12 cellular contexts compared by ENCODE assay signal in the genomic region with DNA sequence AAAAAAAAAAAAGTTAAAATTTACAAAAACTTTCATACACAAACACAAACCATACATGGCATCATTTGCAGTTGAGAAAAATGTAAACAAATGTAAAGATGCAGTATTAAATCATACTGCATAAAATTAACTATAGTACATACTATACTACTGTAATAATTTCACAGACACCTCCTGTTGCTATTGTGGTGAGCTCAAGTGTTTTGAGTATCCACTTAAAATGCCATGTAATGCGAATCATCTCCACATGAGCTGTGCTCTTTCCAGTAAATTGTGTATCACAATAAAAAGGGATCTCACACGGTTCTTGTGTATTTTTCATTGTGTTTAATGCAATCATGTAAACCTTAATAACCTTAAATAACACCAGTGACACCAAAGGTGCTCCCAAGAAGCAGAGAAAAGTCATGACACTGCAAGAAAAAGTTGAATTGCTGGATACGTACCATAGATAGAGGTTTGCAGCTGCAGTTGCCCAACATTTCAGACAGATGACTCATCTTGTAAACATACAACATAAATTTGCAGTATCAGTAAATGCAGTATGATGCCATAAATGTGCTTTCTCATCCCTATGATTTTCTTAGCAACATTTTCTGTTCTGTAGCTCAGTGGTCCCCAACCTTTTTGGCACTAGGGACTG.
DNase-seq lines count a peak whose midpoint lies in the region; ATAC-seq, FAIRE-seq and TF ChIP-seq lines count a peak whose summit lies in the region.
"Had no signal": no experiment of that assay in that cellular context is flagged by ENCODE, and none has a peak within 500 bp of the region (broad histone marks: within the 10 kb centered on the region; RNA-seq: fewer than 3 reads in every experiment).

No MANE protein-coding gene starts in this region.

- ATAC-seq in A549 (peak in 1 of 2 experiments; percentile 40; a peak in 2 of 6 replicates), GM19467 (IDR thresholded peaks at IDR 0.05; ENCODE audit: unreplicated experiment) (no peak)

- TF ChIP-seq POLR2A in A549 (IDR thresholded peaks at IDR 0.05; ENCODE audit: low read length), result no peak

- H3K4me3 ChIP-seq in A549, result no peak overlapping the region
- H3K4me3 ChIP-seq in HFF-Myc (replicated peaks; ENCODE audit: low read depth, low read length), result no peak overlapping the region
- H3K4me3 ChIP-seq in fibroblast of the aortic adventitia (ENCODE audit: low read depth, low read length), result no peak overlapping the region
- H3K4me3 ChIP-seq in colonic mucosa, result no peak overlapping the region
- H3K4me3 ChIP-seq: prostate gland had no signal

- no peak for TF ChIP-seq CTCF in A549 (IDR thresholded peaks at IDR 0.05)
- TF ChIP-seq CTCF in HFF-Myc (IDR thresholded peaks at IDR 0.05; ENCODE audit: low read depth, low read length, missing control alignments), result no peak
- no peak for TF ChIP-seq CTCF in fibroblast of the aortic adventitia (IDR thresholded peaks at IDR 0.05; ENCODE audit: insufficient read depth, low read length)
- no peak for TF ChIP-seq CTCF in colonic mucosa (IDR thresholded peaks at IDR 0.05)

- POLR2A ChIA-PET in A549 (lab: Yijun Ruan, JAX), result no interaction called here

- H3K4me1 ChIP-seq in A549 (no peaks in the 10 kb centered on the region), colonic mucosa (no peaks in the 10 kb centered on the region)
- H3K4me1 ChIP-seq: prostate gland had no signal

- H3K4me2 ChIP-seq in A549, result no peak overlapping the region

- no peak for FAIRE-seq in A549 (lab: Jason Lieb, UNC)

- no peaks in the 10 kb centered on the region for H3K36me3 ChIP-seq in colonic mucosa
- H3K36me3 ChIP-seq: prostate gland had no signal

- no peak for TF ChIP-seq RAD21 in A549 (conservative IDR thresholded peaks at IDR 0.05 in 1 of 2, IDR thresholded peaks at IDR 0.05 in 1 of 2)

- DNase-seq in A549 (ENCODE audit: low read depth in 1 of 2, low spot score in 1 of 2) (peak in 1 of 2 experiments; percentile 33), HFF-Myc (ENCODE audit: extremely low read depth, low read depth) (peak; percentile 5), RKO (ENCODE audit: low spot score) (peak; percentile 57), fibroblast of the aortic adventitia (ENCODE audit: low read depth) (peak; percentile 42), HuH-7.5 (ENCODE audit: low spot score) (no peak), colonic mucosa (no peak)
- DNase-seq in activated CD8-positive, alpha-beta memory T cell treated with anti-CD3 and anti-CD28 coated beads, Interleukin-2, amount 50 U/mL, for 48 hours, result no peak
- DNase-seq: CD4-positive, alpha-beta T cell; cortex of kidney; NCI-H2171 treated with DMSO at 0.1 percent for 48 hours had no signal

- 8% methylated on average over 3 of the region's 3 CpGs for WGBS in A549 (ENCODE audit: missing lambda C conversion rate)

- CTCF ChIA-PET in A549 (lab: Yijun Ruan, JAX), result no interaction called here

- no peak for TF ChIP-seq EP300 in A549 (IDR thresholded peaks at IDR 0.05)

- H3K9me3 ChIP-seq in A549, result peaks cover 2% of the 10 kb centered on the region; the same call in 2 of the 3 replicates
- no peaks in the 10 kb centered on the region for H3K9me3 ChIP-seq in colonic mucosa
- H3K9me3 ChIP-seq: prostate gland had no signal

- no peak overlapping the region for H3K9ac ChIP-seq in colonic mucosa (ENCODE audit: low read depth in 2 of 2, low read length in 2 of 2)

- H3K27ac ChIP-seq in A549 (no peak overlapping the region), colonic mucosa (no peak overlapping the region)
- H3K27ac ChIP-seq: prostate gland had no signal

- intact Hi-C loops in colonic mucosa (cut with DNase I), result no loop called here

- H3K27me3 ChIP-seq in colonic mucosa, result no peaks in the 10 kb centered on the region

TF ChIP-seq in A549, 52 proteins besides CTCF, POLR2A, EP300 and RAD21:
- peak in 1 of 2 experiments; percentile 78; a peak in 2 of 4 replicates for TF ChIP-seq CEBPB (IDR thresholded peaks at IDR 0.05)
- peak; percentile 53 for TF ChIP-seq MAFK (IDR thresholded peaks at IDR 0.05; ENCODE audit: partially characterized antibody)
- TF ChIP-seq EHMT2 (IDR thresholded peaks at IDR 0.05; ENCODE audit: low read depth), result no peak
- no peak for TF ChIP-seq FOSL2 (IDR thresholded peaks at IDR 0.05)
- TF ChIP-seq FOSL2 (CRISPR knock-in tag; IDR thresholded peaks at IDR 0.05), result peak; percentile 64; the same call in 1 of the 2 replicates
- TF ChIP-seq, protein P1, sequence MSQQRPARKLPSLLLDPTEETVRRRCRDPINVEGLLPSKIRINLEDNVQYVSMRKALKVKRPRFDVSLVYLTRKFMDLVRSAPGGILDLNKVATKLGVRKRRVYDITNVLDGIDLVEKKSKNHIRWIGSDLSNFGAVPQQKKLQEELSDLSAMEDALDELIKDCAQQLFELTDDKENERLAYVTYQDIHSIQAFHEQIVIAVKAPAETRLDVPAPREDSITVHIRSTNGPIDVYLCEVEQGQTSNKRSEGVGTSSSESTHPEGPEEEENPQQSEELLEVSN (IDR thresholded peaks at IDR 0.05; ENCODE audit: borderline replicate concordance, low read depth), result no peak

Comparison
In these comparisons a context has a peak if more than half of its experiments do, and no peak if none do; other contexts are left out.
1. DNase-seq: peak in HFF-Myc (single experiment), RKO (single experiment) and fibroblast of the aortic adventitia (single experiment); none in HuH-7.5 (single experiment), colonic mucosa (single experiment) and activated CD8-positive, alpha-beta memory T cell treated with anti-CD3 and anti-CD28 coated beads, Interleukin-2, amount 50 U/mL, for 48 hours (single experiment).